In genomic region chr1:181136738-181137122, GRCh38 we compare ENCODE assay signal across 2 cellular contexts.
A peak's percentile ranks its signal among the peaks of the same experiment; 100 is the strongest.
TF ChIP-seq lines count a peak whose summit lies in the region.

No MANE protein-coding gene starts in this region.

TF ChIP-seq in HEK293, 187 proteins besides CTCF, POLR2A, EP300 and RAD21:
- TF ChIP-seq ZNF645 (tag by site-specific recombination; IDR thresholded peaks at IDR 0.05) (no peak), HOXD13 (CRISPR knock-in tag; IDR thresholded peaks at IDR 0.05; ENCODE audit: borderline replicate concordance) (peak; percentile 43; the same call in 1 of the 2 replicates)

TF ChIP-seq in K562, 482 proteins besides CTCF, POLR2A, EP300 and RAD21:
- TF ChIP-seq AFF1 (IDR thresholded peaks at IDR 0.05; ENCODE audit: low read depth in 1 of 2, partially characterized antibody in 2 of 2) = no peak
- no peak for TF ChIP-seq NR2C2 (CRISPR knock-in tag; IDR thresholded peaks at IDR 0.05)
- no peak for TF ChIP-seq NR2C2 (tag; IDR thresholded peaks at IDR 0.05)
- TF ChIP-seq ZNF274 (IDR thresholded peaks at IDR 0.05; ENCODE audit: borderline replicate concordance, low read depth, low read length) = no peak
- no peak for TF ChIP-seq ZFP30 (CRISPR knock-in tag; IDR thresholded peaks at IDR 0.05; ENCODE audit: borderline replicate concordance)
- TF ChIP-seq NFIC (IDR thresholded peaks at IDR 0.05) = 0 out of 2 replicates have a peak, but pooled peaks have one; percentile 0
- no peak for TF ChIP-seq SMAD4 (CRISPR knock-in tag; conservative IDR thresholded peaks at IDR 0.05)
- TF ChIP-seq MIER1 (IDR thresholded peaks at IDR 0.05; ENCODE audit: low read depth) = no peak
- TF ChIP-seq RREB1 (CRISPR knock-in tag; IDR thresholded peaks at IDR 0.05) = no peak
- no peak for TF ChIP-seq ATF3 (IDR thresholded peaks at IDR 0.05)
- TF ChIP-seq ATF3 (CRISPR knock-in tag; conservative IDR thresholded peaks at IDR 0.05) = no peak
- 0 out of 2 replicates have a peak, but pooled peaks have one; percentile 21 for TF ChIP-seq CTBP1 (IDR thresholded peaks at IDR 0.05; ENCODE audit: borderline replicate concordance)
